Comparison of ENCODE assay signal across 15 cellular contexts in genomic region chr9:114914139-114914538, GRCh38. TPM values are rescaled to one million over a fixed set of nuclear protein-coding genes. Genes with fewer than 3 reads are reported as not detected.
DNase-seq lines count a peak whose midpoint lies in the region; ATAC-seq, FAIRE-seq and TF ChIP-seq lines count a peak whose summit lies in the region.
"Had no signal": no experiment of that assay in that cellular context is flagged by ENCODE, and none has a peak within 500 bp of the region (broad histone marks: within the 10 kb centered on the region; RNA-seq: fewer than 3 reads in every experiment).

No MANE protein-coding gene starts in this region.

- H3K27me3 Mint-ChIP-seq in activated naive CD4-positive, alpha-beta T cell treated with anti-CD3 and anti-CD28 coated beads, Interleukin-2, amount 10 ng/mL, durations not matched to agents 7 days and 5 days: no peaks in the 10 kb centered on the region
- H3K27me3 Mint-ChIP-seq in chondrocyte (ENCODE audit: low read depth) (peaks cover 3% of the 10 kb centered on the region), progenitor cell of endocrine pancreas (peaks cover 14% of the 10 kb centered on the region)

- H3K4me1 Mint-ChIP-seq in activated naive CD4-positive, alpha-beta T cell treated with anti-CD3 and anti-CD28 coated beads, Interleukin-2, amount 10 ng/mL, durations not matched to agents 7 days and 5 days: peaks cover 93% of the 10 kb centered on the region
- peaks cover 4% of the 10 kb centered on the region for H3K4me1 Mint-ChIP-seq in chondrocyte (ENCODE audit: low read depth)
- H3K4me1 Mint-ChIP-seq in progenitor cell of endocrine pancreas (ENCODE audit: low read depth): no peaks in the 10 kb centered on the region

- H3K9me2 ChIP-seq in OCI-LY7 (ENCODE audit: insufficient read depth, low read length): no peaks in the 10 kb centered on the region

- no peak for ATAC-seq in GM18867 (IDR thresholded peaks at IDR 0.05; ENCODE audit: unreplicated experiment)

- no TSS peak for BruUV-seq in OCI-LY7 (replicated peaks; lab: Mats Ljungman, UMichigan)

- peaks cover 64% of the 10 kb centered on the region for H3K4me1 ChIP-seq in OCI-LY7 (ENCODE audit: insufficient read depth, low read length, poor library complexity, severe bottlenecking)

- H3K4me2 ChIP-seq in OCI-LY7 (ENCODE audit: low read length): no peak overlapping the region

- no peak overlapping the region for H3K4me3 Mint-ChIP-seq in activated naive CD4-positive, alpha-beta T cell treated with anti-CD3 and anti-CD28 coated beads, Interleukin-2, amount 10 ng/mL, durations not matched to agents 7 days and 5 days
- H3K4me3 Mint-ChIP-seq in chondrocyte (ENCODE audit: unreplicated experiment) (no peak overlapping the region), progenitor cell of endocrine pancreas (ENCODE audit: low read depth) (no peak overlapping the region)

- H3K9me3 Mint-ChIP-seq in activated naive CD4-positive, alpha-beta T cell treated with anti-CD3 and anti-CD28 coated beads, Interleukin-2, amount 10 ng/mL, durations not matched to agents 7 days and 5 days: no peaks in the 10 kb centered on the region
- H3K9me3 Mint-ChIP-seq in chondrocyte (ENCODE audit: low read depth) (no peaks in the 10 kb centered on the region), progenitor cell of endocrine pancreas (ENCODE audit: low read depth) (no peaks in the 10 kb centered on the region)

- H3K4me3 ChIP-seq in OCI-LY7 (ENCODE audit: low read depth, low read length, poor library complexity, severe bottlenecking): no peak overlapping the region

- peaks cover 86% of the 10 kb centered on the region for H3K36me3 ChIP-seq in OCI-LY7 (ENCODE audit: insufficient read depth, low read length)

- TF ChIP-seq CTCF in OCI-LY7 (conservative IDR thresholded peaks at IDR 0.05; ENCODE audit: low read length) (peak; percentile 76), chondrocyte (IDR thresholded peaks at IDR 0.05) (peak; percentile 75), progenitor cell of endocrine pancreas (IDR thresholded peaks at IDR 0.05; ENCODE audit: unreplicated experiment) (peak; percentile 37)

- no peaks in the 10 kb centered on the region for H3K9me3 ChIP-seq in OCI-LY7 (ENCODE audit: low read length)

- peak overlapping the region; percentile 8 for H3K27ac Mint-ChIP-seq in activated naive CD4-positive, alpha-beta T cell treated with anti-CD3 and anti-CD28 coated beads, Interleukin-2, amount 10 ng/mL, durations not matched to agents 7 days and 5 days
- H3K27ac Mint-ChIP-seq in chondrocyte (ENCODE audit: unreplicated experiment) (no peak overlapping the region), progenitor cell of endocrine pancreas (no peak overlapping the region)

- DNase-seq in activated naive CD4-positive, alpha-beta T cell treated with anti-CD3 and anti-CD28 coated beads, Interleukin-2, amount 10 ng/mL, durations not matched to agents 7 days and 5 days: no peak
- DNase-seq in activated naive CD4-positive, alpha-beta T cell (lab: John Stamatoyannopoulos, UW): no peak
- DNase-seq in OCI-LY7 (ENCODE audit: low spot score): no peak
- no peak for DNase-seq in chondrocyte (ENCODE audit: low spot score)
- DNase-seq in progenitor cell of endocrine pancreas (ENCODE audit: low spot score, unreplicated experiment): no peak
- DNase-seq in NCI-H1694 (lab: John Stamatoyannopoulos, UW): no peak
- no peak for DNase-seq in HTR-8/SVneo (ENCODE audit: insufficient read length, low spot score)
- DNase-seq: caudate nucleus; GF-D8; NCI-H1092; stimulated activated CD4-positive, alpha-beta T cell treated with anti-CD3 and anti-CD28 coated beads, Interleukin-1b, Interleukin-23, amount 100 ng/mL, for 48 hours; stimulated activated naive CD4-positive, alpha-beta T cell treated with Interleukin-2 at 50 U/mL for 16 hours; T-helper 9 cell had no signal

- H4K20me1 ChIP-seq in OCI-LY7 (ENCODE audit: insufficient read depth, low read length): no peaks in the 10 kb centered on the region

- H2AFZ ChIP-seq in OCI-LY7 (ENCODE audit: low read length): no peak overlapping the region

- CTCF ChIA-PET in activated naive CD4-positive, alpha-beta T cell treated with anti-CD3 and anti-CD28 coated beads, Interleukin-2, amount 10 ng/mL, durations not matched to agents 7 days and 5 days (lab: Charles Lee): interaction anchor here (0.8 to 2.9 kb wide), 7 partner anchors 11 to 103 kb away, joined by 3 to 15 read pairs (median 3); no protein-coding TSS in a partner anchor
- CTCF ChIA-PET in OCI-LY7 (lab: Charles Lee; ENCODE audit: unreplicated experiment): interaction anchor here (0.6 kb wide), 1 partner anchor 27 kb away, joined by 3 read pairs; no protein-coding TSS in a partner anchor

- H3K36me3 Mint-ChIP-seq in activated naive CD4-positive, alpha-beta T cell treated with anti-CD3 and anti-CD28 coated beads, Interleukin-2, amount 10 ng/mL, durations not matched to agents 7 days and 5 days: peaks cover 95% of the 10 kb centered on the region
- H3K36me3 Mint-ChIP-seq in chondrocyte (ENCODE audit: low read depth) (no peaks in the 10 kb centered on the region), progenitor cell of endocrine pancreas (ENCODE audit: insufficient read depth) (no peaks in the 10 kb centered on the region)

- intact Hi-C loops in OCI-LY7 (cut with micrococcal nuclease; ENCODE audit: unreplicated experiment): no loop called here

- POLR2A ChIA-PET in OCI-LY7 (lab: Charles Lee): interaction anchor here (1.2 to 4.1 kb wide), 3 partner anchors 8 to 14 kb away, joined by 4 to 27 read pairs (median 4); no protein-coding TSS in a partner anchor

- peaks cover 6% of the 10 kb centered on the region; the same call in 1 of the 2 replicates for H3K79me2 ChIP-seq in OCI-LY7 (ENCODE audit: insufficient read depth, low read depth, low read length)

- no peak for FAIRE-seq in HTR-8/SVneo (lab: Jason Lieb, UNC)
- FAIRE-seq: frontal cortex had no signal

- H3K27ac ChIP-seq in OCI-LY7 (ENCODE audit: low read depth, low read length, poor library complexity, severe bottlenecking): no peak overlapping the region

RNA-seq across cellular contexts. Expression of gene TNFSF8, which starts 16.3 kb away (rescaled TPM):
- total RNA-seq in OCI-LY7 (2014; rRNA removed; shearing (Covaris generic)): 27.7 and 28.4 TPM in 2 replicates
- total RNA-seq in OCI-LY7 (2022): 50.3 and 53.1 TPM in 2 replicates
- total RNA-seq in chondrocyte: not detected in 3 replicates
- not detected in 2 replicates for total RNA-seq in progenitor cell of endocrine pancreas

Comparison
In these comparisons a context has a peak if more than half of its experiments do, and no peak if none do; other contexts are left out.
1. RNA of gene TNFSF8, which starts 16.3 kb away (total RNA-seq): 27.7 to 53.1 TPM in OCI-LY7; not detected in chondrocyte and not detected in progenitor cell of endocrine pancreas; every median in the first group is over 10 times any median in the second.
2. Peak in every context shown above with its lines, with median percentiles within 50 percentile points of each other: CTCF ChIP-seq.